8 cellular contexts compared by ENCODE assay signal in genomic region chr7:76437873-76438272, GRCh38. TPM values are rescaled to one million over a fixed set of nuclear protein-coding genes. Genes with fewer than 3 reads are reported as not detected.
A peak's percentile ranks its signal among the peaks of the same experiment; 100 is the strongest.
DNase-seq lines count a peak whose midpoint lies in the region; ATAC-seq and TF ChIP-seq lines count a peak whose summit lies in the region.
"Not testable (repeated sequence)": the region's sequence is repeated elsewhere in the genome, so short reads cannot be mapped to it uniquely, and the experiment has no call there.

No MANE protein-coding gene starts in this region.

- not testable (repeated sequence) for H2AFZ ChIP-seq in fibroblast of lung (ENCODE audit: low read length)

- H3K36me3 ChIP-seq in fibroblast of lung (ENCODE audit: control insufficient read depth, insufficient read depth, low read length), result not testable (repeated sequence)

- not testable (repeated sequence) for H3K9me3 Mint-ChIP-seq in activated T-cell treated with anti-CD3 and anti-CD28 coated beads, Interleukin-2, amount 50 U/mL, for 72 hours; natural killer cell; stimulated activated effector memory CD8-positive, alpha-beta T cell treated with anti-CD3 and anti-CD28 coated beads, Interleukin-12 subunit alpha, Interleukin-12 subunit beta, amount 100 ng/mL, for 72 hours

- H3K4me2 ChIP-seq in fibroblast of lung (ENCODE audit: extremely low read depth, insufficient read depth, low read length), result not testable (repeated sequence)

- not testable (repeated sequence) for H3K9ac ChIP-seq in fibroblast of lung (ENCODE audit: insufficient read depth, low read length)

- DNase-seq in ELF-1 (ENCODE audit: low read depth, low spot score) (peak; percentile 82), HCEC 1CT (peak; percentile 77), NAMALWA (ENCODE audit: low spot score) (peak; percentile 88), RPMI7951 (ENCODE audit: low read depth) (peak; percentile 84), fibroblast of lung (ENCODE audit: low read depth in 2 of 2) (peak; percentile 78 to 86)
- DNase-seq in activated T-cell treated with anti-CD3 and anti-CD28 coated beads, Interleukin-2, amount 50 U/mL, for 72 hours, result peak; percentile 43 to 62
- DNase-seq in natural killer cell, result not testable (repeated sequence)
- peak in 1 of 2 donors; percentile 72 for DNase-seq in stimulated activated effector memory CD8-positive, alpha-beta T cell treated with anti-CD3 and anti-CD28 coated beads, Interleukin-12 subunit alpha, Interleukin-12 subunit beta, amount 100 ng/mL, for 72 hours (ENCODE audit: low spot score in 2 of 2)

- H3K79me2 ChIP-seq in fibroblast of lung (ENCODE audit: control insufficient read depth, insufficient read depth, low read length), result not testable (repeated sequence)

- not testable (repeated sequence) for H3K27me3 Mint-ChIP-seq in activated T-cell treated with anti-CD3 and anti-CD28 coated beads, Interleukin-2, amount 50 U/mL, for 72 hours (ENCODE audit: low read depth); natural killer cell (ENCODE audit: low read depth in 2 of 2)

- H3K4me3 ChIP-seq in fibroblast of lung (replicated peaks in 1 of 4; ENCODE audit: control extremely low read depth in 1 of 4, insufficient read depth in 1 of 4, low read depth in 3 of 4, low read length in 4 of 4), result not testable (repeated sequence)

- not testable (repeated sequence) for H3K27ac Mint-ChIP-seq in activated T-cell treated with anti-CD3 and anti-CD28 coated beads, Interleukin-2, amount 50 U/mL, for 72 hours; natural killer cell; stimulated activated effector memory CD8-positive, alpha-beta T cell treated with anti-CD3 and anti-CD28 coated beads, Interleukin-12 subunit alpha, Interleukin-12 subunit beta, amount 100 ng/mL, for 72 hours

- H3K27me3 ChIP-seq in fibroblast of lung (ENCODE audit: control insufficient read depth, insufficient read depth, low read length), result not testable (repeated sequence)

- not testable (repeated sequence) for H3K4me1 Mint-ChIP-seq in activated T-cell treated with anti-CD3 and anti-CD28 coated beads, Interleukin-2, amount 50 U/mL, for 72 hours (ENCODE audit: low read depth); natural killer cell; stimulated activated effector memory CD8-positive, alpha-beta T cell treated with anti-CD3 and anti-CD28 coated beads, Interleukin-12 subunit alpha, Interleukin-12 subunit beta, amount 100 ng/mL, for 72 hours

- H3K4me1 ChIP-seq in fibroblast of lung (ENCODE audit: control insufficient read depth, extremely low read depth, insufficient read depth, low read length), result not testable (repeated sequence)

- H3K4me3 Mint-ChIP-seq in activated T-cell treated with anti-CD3 and anti-CD28 coated beads, Interleukin-2, amount 50 U/mL, for 72 hours; natural killer cell; stimulated activated effector memory CD8-positive, alpha-beta T cell treated with anti-CD3 and anti-CD28 coated beads, Interleukin-12 subunit alpha, Interleukin-12 subunit beta, amount 100 ng/mL, for 72 hours: not testable (repeated sequence)

- H3K27ac ChIP-seq in fibroblast of lung (ENCODE audit: insufficient read depth, low read length), result not testable (repeated sequence)

- H3K36me3 Mint-ChIP-seq in activated T-cell treated with anti-CD3 and anti-CD28 coated beads, Interleukin-2, amount 50 U/mL, for 72 hours (ENCODE audit: insufficient read depth in 2 of 2); natural killer cell: not testable (repeated sequence)
- peaks cover 14% of the 10 kb centered on the region for H3K36me3 Mint-ChIP-seq in stimulated activated effector memory CD8-positive, alpha-beta T cell treated with anti-CD3 and anti-CD28 coated beads, Interleukin-12 subunit alpha, Interleukin-12 subunit beta, amount 100 ng/mL, for 72 hours

- intact Hi-C loops in natural killer cell (cut with micrococcal nuclease), result not testable (repeated sequence)

- H4K20me1 ChIP-seq in fibroblast of lung (ENCODE audit: control insufficient read depth, extremely low read depth, insufficient read depth, low read length), result not testable (repeated sequence)

- peak; percentile 68 to 70 for ATAC-seq in activated T-cell treated with anti-CD3 and anti-CD28 coated beads, Interleukin-2, amount 50 U/mL, for 72 hours (replicated peaks in 1 of 2)
- peak; percentile 69 to 79 (median 73) for ATAC-seq in natural killer cell
- peak; percentile 68 for ATAC-seq in stimulated activated effector memory CD8-positive, alpha-beta T cell treated with anti-CD3 and anti-CD28 coated beads, Interleukin-12 subunit alpha, Interleukin-12 subunit beta, amount 100 ng/mL, for 72 hours

- H3K9me3 ChIP-seq in fibroblast of lung (ENCODE audit: control insufficient read depth, insufficient read depth, low read depth, low read length), result not testable (repeated sequence)

- TF ChIP-seq CTCF in fibroblast of lung (conservative IDR thresholded peaks at IDR 0.05 in 1 of 2, IDR thresholded peaks at IDR 0.05 in 1 of 2; ENCODE audit: low read depth in 1 of 2, low read length in 2 of 2) (peak; percentile 58 to 61), natural killer cell (IDR thresholded peaks at IDR 0.05) (peak; percentile 44)

RNA-seq across cellular contexts. Expression of gene ZP3, which starts 13.1 kb away (rescaled TPM):
- 5.5 and 6.1 TPM in 2 replicates for total RNA-seq in RPMI7951 (2014; rRNA removed; shearing (Covaris generic))
- 10 to 100 TPM in 1 of 2 donors, 1 to 10 TPM in 1; 7.7 to 11.8 TPM for total RNA-seq in activated T-cell treated with anti-CD3 and anti-CD28 coated beads, Interleukin-2, amount 50 U/mL, for 72 hours
- total RNA-seq in fibroblast of lung (2.6 TPM in 2 replicates), natural killer cell (10 to 100 TPM in 1 of 3 donors, 1 to 10 TPM in 2; 1.9 to 12.9 (median 6.1) TPM)
- polyA plus RNA-seq in fibroblast of lung, result 1.4 TPM in 2 replicates
- polyA plus RNA-seq in fibroblast of lung (2012), result 1.7 and 7.3 TPM in 2 replicates
- 8.7 and 15.3 TPM in 2 replicates for polyA minus RNA-seq in fibroblast of lung (ENCODE audit: low replicate concordance)

RNA-seq across cellular contexts. Expression of gene DTX2, which starts 23.6 kb away (rescaled TPM):
- total RNA-seq in RPMI7951 (2014; rRNA removed; shearing (Covaris generic)), result 10.9 and 11.6 TPM in 2 replicates
- total RNA-seq in activated T-cell treated with anti-CD3 and anti-CD28 coated beads, Interleukin-2, amount 50 U/mL, for 72 hours, result 10 to 100 TPM; 40.6 to 49.4 TPM
- 2.6 and 6.8 TPM in 2 replicates for total RNA-seq in fibroblast of lung
- polyA plus RNA-seq in fibroblast of lung, result 2.2 and 3.4 TPM in 2 replicates
- 5.8 and 9.1 TPM in 2 replicates for polyA plus RNA-seq in fibroblast of lung (2012)
- polyA minus RNA-seq in fibroblast of lung (ENCODE audit: low replicate concordance), result 24.3 and 35.4 TPM in 2 replicates
- total RNA-seq in natural killer cell, result 10 to 100 TPM; 32.3 to 48.3 (median 40.5) TPM

RNA-seq across cellular contexts. Expression of gene SSC4D, which starts 28.4 kb away (rescaled TPM):
- 0.10 and 0.60 TPM in 2 replicates for total RNA-seq in RPMI7951 (2014; rRNA removed; shearing (Covaris generic))
- total RNA-seq in activated T-cell treated with anti-CD3 and anti-CD28 coated beads, Interleukin-2, amount 50 U/mL, for 72 hours, result 1 to 10 TPM in 1 of 2 donors, under 1 TPM in 1; 0.60 to 1.0 TPM
- 0.33 and 0.51 TPM in 2 replicates for total RNA-seq in fibroblast of lung
- 0.42 and 0.45 TPM in 2 replicates for polyA plus RNA-seq in fibroblast of lung
- 0.26 and 0.54 TPM in 2 replicates for polyA plus RNA-seq in fibroblast of lung (2012)
- polyA minus RNA-seq in fibroblast of lung (ENCODE audit: low replicate concordance), result 0.43 TPM in 1 of 2 replicates, not detected in the other
- under 1 TPM in 1 of 3 donors, not detected in 2; 0.40 TPM for total RNA-seq in natural killer cell
